Comparison of ENCODE assay signal across 12 cellular contexts in genomic region chr1:177983087-177983823, GRCh38. TPM values are rescaled to one million over a fixed set of nuclear protein-coding genes. Genes with fewer than 3 reads are reported as not detected.
DNase-seq lines count a peak whose midpoint lies in the region; ATAC-seq and TF ChIP-seq lines count a peak whose summit lies in the region.
"Had no signal": no experiment of that assay in that cellular context is flagged by ENCODE, and none has a peak within 500 bp of the region (broad histone marks: within the 10 kb centered on the region; RNA-seq: fewer than 3 reads in every experiment).

No MANE protein-coding gene starts in this region.

- no peaks in the 10 kb centered on the region for H3K27me3 ChIP-seq in psoas muscle (ENCODE audit: insufficient read depth in 3 of 3, low read length in 2 of 3)

- no peaks in the 10 kb centered on the region for H3K36me3 ChIP-seq in ES-I3 (ENCODE audit: insufficient read depth, low read length)
- no peaks in the 10 kb centered on the region for H3K36me3 ChIP-seq in psoas muscle (ENCODE audit: insufficient read depth in 1 of 2, low read depth in 1 of 2)

- H3K36me3 Mint-ChIP-seq in activated CD8-positive, alpha-beta memory T cell treated with anti-CD3 and anti-CD28 coated beads, Interleukin-2, amount 10 ng/mL, durations not matched to agents 7 days and 5 days = no peaks in the 10 kb centered on the region

- no peak overlapping the region for H3K27ac Mint-ChIP-seq in activated CD8-positive, alpha-beta memory T cell treated with anti-CD3 and anti-CD28 coated beads, Interleukin-2, amount 10 ng/mL, durations not matched to agents 7 days and 5 days
- H3K27ac Mint-ChIP-seq: activated CD8-positive, alpha-beta T cell treated with anti-CD3 and anti-CD28 coated beads for 36 hours; stimulated activated naive CD8-positive, alpha-beta T cell treated with anti-CD3 and anti-CD28 coated beads, Interleukin-15, Interleukin-2, amounts not matched to agents 100 ng/mL and 50 ng/mL, for 24 hours had no signal

- TF ChIP-seq CTCF in fibroblast of pulmonary artery (IDR thresholded peaks at IDR 0.05; ENCODE audit: low read length, missing control alignments) = no peak
- TF ChIP-seq CTCF in psoas muscle (IDR thresholded peaks at IDR 0.05) = no peak

- H3K9me3 ChIP-seq in ES-I3 (ENCODE audit: control insufficient read depth, insufficient read depth, low read length) (no peaks in the 10 kb centered on the region), psoas muscle (no peaks in the 10 kb centered on the region)

- H3K4me1 Mint-ChIP-seq in activated CD8-positive, alpha-beta memory T cell treated with anti-CD3 and anti-CD28 coated beads, Interleukin-2, amount 10 ng/mL, durations not matched to agents 7 days and 5 days = no peaks in the 10 kb centered on the region

- H3K4me1 ChIP-seq in ES-I3 (ENCODE audit: insufficient read depth, low read length) (peaks cover 6% of the 10 kb centered on the region), psoas muscle (no peaks in the 10 kb centered on the region)

- H3K9ac ChIP-seq in ES-I3 (ENCODE audit: low read depth, low read length) = peak overlapping the region; percentile 38; the same call in 1 of the 2 replicates

- CTCF ChIA-PET in activated CD8-positive, alpha-beta memory T cell treated with anti-CD3 and anti-CD28 coated beads, Interleukin-2, amount 10 ng/mL, durations not matched to agents 7 days and 5 days (lab: Charles Lee) = no interaction called here

- H3K9me3 Mint-ChIP-seq in activated CD8-positive, alpha-beta memory T cell treated with anti-CD3 and anti-CD28 coated beads, Interleukin-2, amount 10 ng/mL, durations not matched to agents 7 days and 5 days (ENCODE audit: low read depth) = no peaks in the 10 kb centered on the region
- H3K9me3 Mint-ChIP-seq: stimulated activated naive CD8-positive, alpha-beta T cell treated with anti-CD3 and anti-CD28 coated beads, Interleukin-15, Interleukin-2, amounts not matched to agents 100 ng/mL and 50 ng/mL, for 24 hours had no signal

- WGBS in psoas muscle, 3 donors = 58 to 68% (median 64%) methylated on average over 7 of the region's 7 CpGs

- ATAC-seq in psoas muscle (peak in 1 of 4 donors; percentile 37), GM21515 (IDR thresholded peaks at IDR 0.05; ENCODE audit: unreplicated experiment) (no peak), HG03039 (IDR thresholded peaks at IDR 0.05; ENCODE audit: unreplicated experiment) (no peak)
- no peak for ATAC-seq in activated CD8-positive, alpha-beta memory T cell treated with anti-CD3 and anti-CD28 coated beads, Interleukin-2, amount 10 ng/mL, durations not matched to agents 7 days and 5 days
- ATAC-seq: activated CD8-positive, alpha-beta T cell treated with anti-CD3 and anti-CD28 coated beads for 36 hours had no signal

- no peaks in the 10 kb centered on the region for H3K27me3 Mint-ChIP-seq in activated CD8-positive, alpha-beta memory T cell treated with anti-CD3 and anti-CD28 coated beads, Interleukin-2, amount 10 ng/mL, durations not matched to agents 7 days and 5 days
- H3K27me3 Mint-ChIP-seq: activated CD8-positive, alpha-beta T cell treated with anti-CD3 and anti-CD28 coated beads for 36 hours; stimulated activated naive CD8-positive, alpha-beta T cell treated with anti-CD3 and anti-CD28 coated beads, Interleukin-15, Interleukin-2, amounts not matched to agents 100 ng/mL and 50 ng/mL, for 24 hours had no signal

- H3K4me3 ChIP-seq in fibroblast of pulmonary artery (replicated peaks; ENCODE audit: low read depth, low read length) (peak overlapping the region; percentile 19), psoas muscle (peak overlapping the region; percentile 5)

- intact Hi-C loops in psoas muscle (cut with DNase I) = loop anchor here in 1 of 2 donors (10.0 kb wide), 1 partner anchor 52 kb away; no protein-coding TSS in a partner anchor

- H3K27ac ChIP-seq in psoas muscle = no peak overlapping the region

- H3K4me3 Mint-ChIP-seq in activated CD8-positive, alpha-beta memory T cell treated with anti-CD3 and anti-CD28 coated beads, Interleukin-2, amount 10 ng/mL, durations not matched to agents 7 days and 5 days = no peak overlapping the region
- H3K4me3 Mint-ChIP-seq: activated CD8-positive, alpha-beta T cell treated with anti-CD3 and anti-CD28 coated beads for 36 hours; stimulated activated naive CD8-positive, alpha-beta T cell treated with anti-CD3 and anti-CD28 coated beads, Interleukin-15, Interleukin-2, amounts not matched to agents 100 ng/mL and 50 ng/mL, for 24 hours had no signal

- DNase-seq in NCI-H524 treated with DMSO at 0.1 percent for 48 hours (lab: John Stamatoyannopoulos, UW) = peak; percentile 30
- DNase-seq in fibroblast of pulmonary artery (ENCODE audit: low read depth) = no peak
- DNase-seq in psoas muscle = no peak
- no peak for DNase-seq in cerebellum (ENCODE audit: low spot score)
- DNase-seq in activated CD8-positive, alpha-beta memory T cell treated with anti-CD3 and anti-CD28 coated beads, Interleukin-2, amount 10 ng/mL, durations not matched to agents 7 days and 5 days = no peak
- DNase-seq: activated CD8-positive, alpha-beta T cell treated with anti-CD3 and anti-CD28 coated beads for 36 hours; NCI-H345 had no signal

RNA-seq across cellular contexts. Expression of gene SEC16B, which starts 13.4 kb away (rescaled TPM):
- 1 to 10 TPM in 2 of 4 donors, under 1 TPM in 2; 0.42 to 2.3 (median 1.2) TPM for total RNA-seq in psoas muscle
- polyA plus RNA-seq in psoas muscle = 1 to 10 TPM in 1 of 3 donors, under 1 TPM in 2; 0.75 to 1.1 (median 0.81) TPM
- 2.4 TPM for total RNA-seq in cerebellum
- under 1 TPM in 1 of 2 experiments, not detected in 1; 0.42 TPM for total RNA-seq in activated CD8-positive, alpha-beta memory T cell treated with anti-CD3 and anti-CD28 coated beads, Interleukin-2, amount 10 ng/mL, durations not matched to agents 7 days and 5 days
- total RNA-seq: activated CD8-positive, alpha-beta T cell treated with anti-CD3 and anti-CD28 coated beads for 36 hours; mononuclear cell had no signal
